25 cellular contexts compared by ENCODE assay signal in genomic region chr19:10407102-10407501, GRCh38. TPM values are rescaled to one million over a fixed set of nuclear protein-coding genes. Genes with fewer than 3 reads are reported as not detected.
DNase-seq lines count a peak whose midpoint lies in the region; ATAC-seq and TF ChIP-seq lines count a peak whose summit lies in the region.
"Had no signal": no experiment of that assay in that cellular context is flagged by ENCODE, and none has a peak within 500 bp of the region (broad histone marks: within the 10 kb centered on the region; RNA-seq: fewer than 3 reads in every experiment).

No MANE protein-coding gene starts in this region.

- TF ChIP-seq CTCF in upper lobe of right lung (IDR thresholded peaks at IDR 0.05) (no peak), breast epithelium (IDR thresholded peaks at IDR 0.05) (no peak)

- no peak overlapping the region for H3K4me3 ChIP-seq in upper lobe of right lung
- H3K4me3 ChIP-seq in breast epithelium, result no peak overlapping the region
- H3K4me3 ChIP-seq: body of pancreas, lower lobe of right lung, mucosa of descending colon, skin epidermis, tibial artery had no signal

- no peaks in the 10 kb centered on the region for H3K27me3 Mint-ChIP-seq in stimulated activated naive CD8-positive, alpha-beta T cell treated with anti-CD3 and anti-CD28 coated beads, Interleukin-15, Interleukin-2, amounts not matched to agents 100 ng/mL and 50 ng/mL, for 24 hours
- no peaks in the 10 kb centered on the region for H3K27me3 Mint-ChIP-seq in T-cell
- H3K27me3 Mint-ChIP-seq in dendritic cell treated with granulocyte-macrophage colony-stimulating factor and Interleukin-4, amounts not matched to agents 40 ng/mL and 50 ng/mL, for 4 days, result no peaks in the 10 kb centered on the region
- H3K27me3 Mint-ChIP-seq: activated T-cell treated with anti-CD3 and anti-CD28 coated beads, Interleukin-2, amount 50 U/mL, for 24 hours had no signal

- no peaks in the 10 kb centered on the region for H3K36me3 ChIP-seq in upper lobe of right lung
- no peaks in the 10 kb centered on the region for H3K36me3 ChIP-seq in breast epithelium
- H3K36me3 ChIP-seq: lower lobe of right lung, tibial artery had no signal

- H3K4me1 Mint-ChIP-seq in stimulated activated naive CD8-positive, alpha-beta T cell treated with anti-CD3 and anti-CD28 coated beads, Interleukin-15, Interleukin-2, amounts not matched to agents 100 ng/mL and 50 ng/mL, for 24 hours (ENCODE audit: low read depth), result peaks cover 83% of the 10 kb centered on the region
- H3K4me1 Mint-ChIP-seq in T-cell, result peaks cover 69 to 79% (median 70%) of the 10 kb centered on the region in 3 donors
- H3K4me1 Mint-ChIP-seq in dendritic cell treated with granulocyte-macrophage colony-stimulating factor and Interleukin-4, amounts not matched to agents 40 ng/mL and 50 ng/mL, for 4 days (ENCODE audit: low read depth), result peaks cover 78% of the 10 kb centered on the region

- H3K27me3 ChIP-seq in upper lobe of right lung (peaks cover 7% of the 10 kb centered on the region), breast epithelium (peaks cover 4 to 16% of the 10 kb centered on the region in 2 donors)

- no peak overlapping the region for H3K4me3 Mint-ChIP-seq in stimulated activated naive CD8-positive, alpha-beta T cell treated with anti-CD3 and anti-CD28 coated beads, Interleukin-15, Interleukin-2, amounts not matched to agents 100 ng/mL and 50 ng/mL, for 24 hours
- H3K4me3 Mint-ChIP-seq in T-cell, result peak overlapping the region in 1 of 3 donors; percentile 34
- no peak overlapping the region for H3K4me3 Mint-ChIP-seq in dendritic cell treated with granulocyte-macrophage colony-stimulating factor and Interleukin-4, amounts not matched to agents 40 ng/mL and 50 ng/mL, for 4 days
- H3K4me3 Mint-ChIP-seq: endodermal cell had no signal

- no peaks in the 10 kb centered on the region for H3K9me3 Mint-ChIP-seq in stimulated activated naive CD8-positive, alpha-beta T cell treated with anti-CD3 and anti-CD28 coated beads, Interleukin-15, Interleukin-2, amounts not matched to agents 100 ng/mL and 50 ng/mL, for 24 hours
- no peaks in the 10 kb centered on the region for H3K9me3 Mint-ChIP-seq in T-cell
- H3K9me3 Mint-ChIP-seq in dendritic cell treated with granulocyte-macrophage colony-stimulating factor and Interleukin-4, amounts not matched to agents 40 ng/mL and 50 ng/mL, for 4 days, result no peaks in the 10 kb centered on the region
- H3K9me3 Mint-ChIP-seq: activated T-cell treated with anti-CD3 and anti-CD28 coated beads, Interleukin-2, amount 50 U/mL, for 24 hours; endodermal cell had no signal

- H3K4me1 ChIP-seq in upper lobe of right lung (peaks cover 28% of the 10 kb centered on the region), breast epithelium (peaks cover 5 to 13% of the 10 kb centered on the region in 2 donors)

- POLR2A ChIA-PET in T-cell (lab: Charles Lee), result interaction anchor here in 1 of 2 donors (0.7 kb wide), 1 partner anchor 148 kb away, joined by 3 read pairs; no protein-coding TSS in a partner anchor

- H3K36me3 Mint-ChIP-seq in stimulated activated naive CD8-positive, alpha-beta T cell treated with anti-CD3 and anti-CD28 coated beads, Interleukin-15, Interleukin-2, amounts not matched to agents 100 ng/mL and 50 ng/mL, for 24 hours (ENCODE audit: low read depth), result peaks cover 7% of the 10 kb centered on the region
- no peaks in the 10 kb centered on the region for H3K36me3 Mint-ChIP-seq in T-cell
- peaks cover 25% of the 10 kb centered on the region for H3K36me3 Mint-ChIP-seq in dendritic cell treated with granulocyte-macrophage colony-stimulating factor and Interleukin-4, amounts not matched to agents 40 ng/mL and 50 ng/mL, for 4 days (ENCODE audit: low read depth)

- intact Hi-C loops in dendritic cell treated with granulocyte-macrophage colony-stimulating factor and Interleukin-4, amounts not matched to agents 40 ng/mL and 50 ng/mL, for 4 days (cut with micrococcal nuclease), result no loop called here
- intact Hi-C loops in upper lobe of right lung (cut with DNase I), result no loop called here
- intact Hi-C loops in breast epithelium (cut with DNase I; ENCODE audit: low total_unique reads), result no loop called here

- H3K27ac ChIP-seq in upper lobe of right lung, result peak overlapping the region; percentile 36
- H3K27ac ChIP-seq in breast epithelium, result no peak overlapping the region
- H3K27ac ChIP-seq: body of pancreas, lower lobe of right lung, tibial artery, VCaP had no signal

- no peaks in the 10 kb centered on the region for H3K9me3 ChIP-seq in upper lobe of right lung
- no peaks in the 10 kb centered on the region for H3K9me3 ChIP-seq in breast epithelium
- H3K9me3 ChIP-seq: body of pancreas, lower lobe of right lung, mucosa of descending colon, tibial artery had no signal

- TF ChIP-seq POLR2A in breast epithelium (IDR thresholded peaks at IDR 0.05), result no peak

- CTCF ChIA-PET in T-cell (lab: Charles Lee), result interaction anchor here (0.6 to 2.9 kb wide), 7 partner anchors 9 to 540 kb away, joined by 3 to 21 read pairs (median 5); no protein-coding TSS in a partner anchor

- H3K27ac Mint-ChIP-seq in stimulated activated naive CD8-positive, alpha-beta T cell treated with anti-CD3 and anti-CD28 coated beads, Interleukin-15, Interleukin-2, amounts not matched to agents 100 ng/mL and 50 ng/mL, for 24 hours, result peak overlapping the region; percentile 8
- peak overlapping the region; percentile 85 to 90 for H3K27ac Mint-ChIP-seq in T-cell
- peak overlapping the region; percentile 93 for H3K27ac Mint-ChIP-seq in dendritic cell treated with granulocyte-macrophage colony-stimulating factor and Interleukin-4, amounts not matched to agents 40 ng/mL and 50 ng/mL, for 4 days
- H3K27ac Mint-ChIP-seq: endodermal cell had no signal

- ATAC-seq in stimulated activated naive CD8-positive, alpha-beta T cell treated with anti-CD3 and anti-CD28 coated beads, Interleukin-15, Interleukin-2, amounts not matched to agents 100 U/mL and 50 U/mL, for 24 hours, result no peak
- ATAC-seq in T-cell (replicated peaks in 1 of 4) (no peak), upper lobe of right lung (no peak)
- ATAC-seq: body of pancreas, lower lobe of right lung, mucosa of descending colon had no signal

- DNase-seq in stimulated activated naive CD8-positive, alpha-beta T cell treated with anti-CD3 and anti-CD28 coated beads, Interleukin-15, Interleukin-2, amounts not matched to agents 100 U/mL and 50 U/mL, for 24 hours, result no peak
- DNase-seq in T-cell (no peak), upper lobe of right lung (no peak), DMS153 treated with DMSO at 0.1 percent for 48 hours (lab: John Stamatoyannopoulos, UW; ENCODE audit: unreplicated experiment) (no peak), SIG-M5 treated with dmso at 0.1 percent for 504 hours (lab: John Stamatoyannopoulos, UW; ENCODE audit: unreplicated experiment) (no peak), breast epithelium (ENCODE audit: low spot score in 2 of 2) (no peak)
- DNase-seq: activated CD4-positive, alpha-beta T cell treated with anti-CD3 and anti-CD28 coated beads, Interleukin-2, amount 50 U/mL, for 4 hours; activated T-cell treated with anti-CD3 and anti-CD28 coated beads, Interleukin-2, amount 50 U/mL, for 24 hours; body of pancreas; Calu3; endodermal cell; kidney; lower lobe of right lung; mucosa of descending colon; NCI-H1048; NCI-H2029 treated with DMSO at 0.1 percent for 48 hours; OCI-M1; SHP77; stimulated activated CD4-positive, alpha-beta T cell treated with anti-CD3 and anti-CD28 coated beads, Interleukin-2, amount 100 ng/mL, for 24 hours; stimulated activated naive CD4-positive, alpha-beta T cell; tibial artery had no signal

RNA-seq across cellular contexts. Expression of gene CDC37, which starts 3.8 kb away (rescaled TPM):
- total RNA-seq in T-cell, result 100 to 1,000 TPM; 163 to 205 (median 190) TPM
- total RNA-seq in upper lobe of right lung, result 154 TPM
- 100 to 1,000 TPM; 141 to 213 (median 172) TPM for total RNA-seq in breast epithelium

RNA-seq across cellular contexts. Expression of gene PDE4A, which starts 13.2 kb away (rescaled TPM):
- total RNA-seq in T-cell, result 10 to 100 TPM in 1 of 5 donors, 1 to 10 TPM in 4; 2.2 to 13.3 (median 6.2) TPM
- 35.5 TPM for total RNA-seq in upper lobe of right lung
- 10 to 100 TPM in 2 of 3 donors, 1 to 10 TPM in 1; 5.6 to 20.3 (median 12.1) TPM for total RNA-seq in breast epithelium

RNA-seq across cellular contexts. Expression of gene TYK2, which starts 26.7 kb away (rescaled TPM):
- total RNA-seq in T-cell (100 to 1,000 TPM; 277 to 346 (median 323) TPM), upper lobe of right lung (140 TPM), breast epithelium (100 to 1,000 TPM in 2 of 3 donors, 10 to 100 TPM in 1; 61.6 to 109 (median 104) TPM)

Comparison
In these comparisons a context has a peak if more than half of its experiments do, and no peak if none do; other contexts are left out.
1. H3K27ac Mint-ChIP-seq: peak in every context shown above with its lines; median percentile 93 in dendritic cell treated with granulocyte-macrophage colony-stimulating factor and Interleukin-4, amounts not matched to agents 40 ng/mL and 50 ng/mL, for 4 days; 88 in T-cell; 8 in stimulated activated naive CD8-positive, alpha-beta T cell treated with anti-CD3 and anti-CD28 coated beads, Interleukin-15, Interleukin-2, amounts not matched to agents 100 ng/mL and 50 ng/mL, for 24 hours.